Comparison of ENCODE assay signal across 1 cellular context in genomic region chr11:78504708-78505107, GRCh38.
TF ChIP-seq lines count a peak whose summit lies in the region.

No MANE protein-coding gene starts in this region.

TF ChIP-seq in GM23338, 12 proteins besides CTCF, POLR2A, EP300 and RAD21 (continued from another document):
- TF ChIP-seq ZNF462 (CRISPR knock-in tag; IDR thresholded peaks at IDR 0.05): no peak
- no peak for TF ChIP-seq REST (IDR thresholded peaks at IDR 0.05; ENCODE audit: unreplicated experiment)
- no peak for TF ChIP-seq EZH2 (IDR thresholded peaks at IDR 0.05; ENCODE audit: low read depth, unreplicated experiment)
- TF ChIP-seq ETS1 (IDR thresholded peaks at IDR 0.05): no peak
- no peak for TF ChIP-seq CREB1 (CRISPR knock-in tag; IDR thresholded peaks at IDR 0.05; ENCODE audit: low read depth)
- TF ChIP-seq POLR2AphosphoS5 (IDR thresholded peaks at IDR 0.05; ENCODE audit: low read depth): no peak
- no peak for TF ChIP-seq STAT1 (IDR thresholded peaks at IDR 0.05; ENCODE audit: unreplicated experiment)
- TF ChIP-seq JUNB (IDR thresholded peaks at IDR 0.05; ENCODE audit: unreplicated experiment): no peak
- no peak for TF ChIP-seq NANOG (IDR thresholded peaks at IDR 0.05; ENCODE audit: borderline replicate concordance)
- no peak for TF ChIP-seq EZH2phosphoT487 (IDR thresholded peaks at IDR 0.05; ENCODE audit: unreplicated experiment)
- TF ChIP-seq ZNF331 (CRISPR knock-in tag; IDR thresholded peaks at IDR 0.05; ENCODE audit: low read depth): no peak
